In the genomic region with DNA sequence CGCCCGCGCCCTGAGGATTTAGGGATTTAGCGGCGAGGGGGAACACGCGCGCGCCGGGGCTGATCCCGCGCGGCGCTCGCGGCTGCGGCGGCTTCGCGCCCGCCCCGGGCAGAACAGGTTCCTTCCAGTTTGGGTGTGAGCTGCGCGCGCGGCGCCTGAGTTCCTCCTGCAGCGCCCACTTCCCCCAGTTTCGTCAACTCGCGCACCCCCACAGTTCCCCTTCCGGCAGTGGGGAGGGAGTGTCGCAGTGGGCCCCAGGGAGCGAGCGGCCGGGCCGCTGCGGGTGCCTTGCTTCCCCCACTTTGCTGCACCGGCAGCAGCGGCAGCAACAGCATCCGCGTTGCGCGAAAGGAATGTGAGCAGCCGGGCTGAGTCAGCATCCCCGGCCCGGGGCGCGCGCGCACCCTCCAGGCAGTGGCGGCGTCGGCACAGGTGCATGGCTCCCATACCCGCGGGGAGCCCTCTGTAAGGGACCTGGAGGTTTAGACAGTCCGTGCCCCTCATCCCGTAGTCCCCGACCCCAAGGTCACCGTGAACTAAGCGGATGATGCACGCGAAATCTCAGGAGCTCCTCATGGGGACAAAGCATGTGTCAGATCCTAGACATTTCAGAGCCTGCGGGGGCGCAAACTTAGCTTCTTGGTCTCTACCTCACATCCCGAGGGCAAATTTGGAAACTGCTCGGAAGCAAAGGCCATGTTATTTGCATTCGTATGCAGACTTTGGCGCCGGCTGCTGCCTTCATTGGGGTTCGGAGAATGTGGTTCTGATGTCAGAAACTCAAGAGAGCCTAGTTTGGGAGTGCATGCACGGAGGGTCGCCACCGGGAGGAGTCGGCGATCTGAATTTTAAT, we compare ENCODE assay signal across 1 cellular context.
TF ChIP-seq lines count a peak whose summit lies in the region.

No MANE protein-coding gene starts in this region.

TF ChIP-seq in endothelial cell of umbilical vein, 7 proteins besides CTCF, POLR2A, EP300 and RAD21:
- TF ChIP-seq POLR2AphosphoS5 (IDR thresholded peaks at IDR 0.05; ENCODE audit: insufficient read depth, low read depth, low read length), result peak; percentile 2
- TF ChIP-seq JUN (IDR thresholded peaks at IDR 0.05; ENCODE audit: borderline replicate concordance, insufficient read depth, insufficient read length, low read depth), result no peak
